ENCODE assay signal across 24 cellular contexts in genomic region chr16:47664653-47665325, GRCh38.
DNase-seq lines count a peak whose midpoint lies in the region; ATAC-seq and TF ChIP-seq lines count a peak whose summit lies in the region.
"Had no signal": no experiment of that assay in that cellular context is flagged by ENCODE, and none has a peak within 500 bp of the region (broad histone marks: within the 10 kb centered on the region; RNA-seq: fewer than 3 reads in every experiment).

No MANE protein-coding gene starts in this region.

- H2AFZ ChIP-seq in smooth muscle cell (ENCODE audit: low read depth): no peak overlapping the region

- H3K9me3 ChIP-seq in colonic mucosa (no peaks in the 10 kb centered on the region), smooth muscle cell (replicated peaks; ENCODE audit: low read depth) (no peaks in the 10 kb centered on the region)
- H3K9me3 ChIP-seq: suprapubic skin had no signal

- no peak for TF ChIP-seq CTCF in colonic mucosa (IDR thresholded peaks at IDR 0.05)
- TF ChIP-seq CTCF in smooth muscle cell (IDR thresholded peaks at IDR 0.05; ENCODE audit: borderline replicate concordance, insufficient read depth, poor library complexity, severe bottlenecking): no peak

- no peak overlapping the region for H3K4me2 ChIP-seq in smooth muscle cell

- WGBS in smooth muscle cell (ENCODE audit: low lambda C conversion rate): 95% methylated on average over 4 of the region's 4 CpGs

- peaks cover 9% of the 10 kb centered on the region for H3K36me3 ChIP-seq in colonic mucosa
- no peaks in the 10 kb centered on the region for H3K36me3 ChIP-seq in smooth muscle cell (ENCODE audit: low read depth)

- H4K20me1 ChIP-seq in smooth muscle cell (ENCODE audit: low read depth): no peaks in the 10 kb centered on the region

- H3K79me2 ChIP-seq in smooth muscle cell (ENCODE audit: low read depth): no peaks in the 10 kb centered on the region

- H3K4me1 ChIP-seq in colonic mucosa: no peaks in the 10 kb centered on the region
- no peaks in the 10 kb centered on the region for H3K4me1 ChIP-seq in smooth muscle cell (ENCODE audit: low read depth)
- H3K4me1 ChIP-seq: suprapubic skin had no signal

- peak; percentile 96 for ATAC-seq in left lobe of liver
- no peak for ATAC-seq in HG02852 (IDR thresholded peaks at IDR 0.05; ENCODE audit: unreplicated experiment)
- ATAC-seq: activated CD4-positive, alpha-beta T cell treated with anti-CD3 and anti-CD28 coated beads for 36 hours; activated CD8-positive, alpha-beta memory T cell treated with anti-CD3 and anti-CD28 coated beads, Interleukin-2, amount 10 ng/mL, durations not matched to agents 7 days and 5 days; activated naive CD4-positive, alpha-beta T cell treated with anti-CD3 and anti-CD28 coated beads, Interleukin-2, amount 50 U/mL, for 72 hours; esophagus mucosa; natural killer cell treated with Interleukin-12 subunit alpha and Interleukin-12 subunit beta and Interleukin-15 and Interleukin-18, amount 100 ng/mL, for 72 hours had no signal

- intact Hi-C loops in colonic mucosa (cut with DNase I): no loop called here

- no peak overlapping the region for H3K4me3 ChIP-seq in colonic mucosa
- no peak overlapping the region for H3K4me3 ChIP-seq in smooth muscle cell
- H3K4me3 ChIP-seq: suprapubic skin had no signal

- no peaks in the 10 kb centered on the region for H3F3A ChIP-seq in smooth muscle cell (ENCODE audit: low read depth)

- H3K27me3 ChIP-seq in colonic mucosa: no peaks in the 10 kb centered on the region
- no peaks in the 10 kb centered on the region for H3K27me3 ChIP-seq in smooth muscle cell (ENCODE audit: low read depth)
- H3K27me3 ChIP-seq: suprapubic skin had no signal

- no peak overlapping the region for H3K9ac ChIP-seq in colonic mucosa (ENCODE audit: low read depth in 2 of 2, low read length in 2 of 2)
- H3K9ac ChIP-seq in smooth muscle cell (ENCODE audit: low read depth): no peak overlapping the region

- peak; percentile 40 for DNase-seq in HT-29 (ENCODE audit: low spot score)
- DNase-seq in colonic mucosa: peak; percentile 68
- peak; percentile 48 for DNase-seq in left lobe of liver (ENCODE audit: low spot score)
- peak; percentile 65 for DNase-seq in renal cortical epithelial cell (ENCODE audit: low read depth)
- no peak for DNase-seq in NCI-H774 (lab: John Stamatoyannopoulos, UW)
- DNase-seq in smooth muscle cell (lab: John Stamatoyannopoulos, UW; ENCODE audit: unreplicated experiment): no peak
- DNase-seq in SW 1271 (lab: John Stamatoyannopoulos, UW): no peak
- DNase-seq: activated CD4-positive, alpha-beta T cell treated with anti-CD3 and anti-CD28 coated beads for 36 hours; activated CD8-positive, alpha-beta memory T cell treated with anti-CD3 and anti-CD28 coated beads, Interleukin-2, amount 10 ng/mL, durations not matched to agents 7 days and 5 days; CD4-positive, alpha-beta T cell; DMS153; effector CD4-positive, alpha-beta T cell; GDM1; NCI-H1092; NCI-H2029; NCI-H226; NCI-H82; SHP77 treated with DMSO at 0.1 percent for 48 hours; T-helper 1 cell had no signal

- H3K27ac ChIP-seq in colonic mucosa (no peak overlapping the region), smooth muscle cell (ENCODE audit: low read depth) (no peak overlapping the region)
- H3K27ac ChIP-seq: suprapubic skin had no signal

Comparison
In these comparisons a context has a peak if more than half of its experiments do, and no peak if none do; other contexts are left out.
1. DNase-seq: peak in HT-29 (single experiment), colonic mucosa (single experiment), left lobe of liver (single experiment) and renal cortical epithelial cell (single experiment); none in NCI-H774 (single experiment), smooth muscle cell (single experiment) and SW 1271 (0 of 2).